ENCODE assay signal across 8 cellular contexts in the genomic region with DNA sequence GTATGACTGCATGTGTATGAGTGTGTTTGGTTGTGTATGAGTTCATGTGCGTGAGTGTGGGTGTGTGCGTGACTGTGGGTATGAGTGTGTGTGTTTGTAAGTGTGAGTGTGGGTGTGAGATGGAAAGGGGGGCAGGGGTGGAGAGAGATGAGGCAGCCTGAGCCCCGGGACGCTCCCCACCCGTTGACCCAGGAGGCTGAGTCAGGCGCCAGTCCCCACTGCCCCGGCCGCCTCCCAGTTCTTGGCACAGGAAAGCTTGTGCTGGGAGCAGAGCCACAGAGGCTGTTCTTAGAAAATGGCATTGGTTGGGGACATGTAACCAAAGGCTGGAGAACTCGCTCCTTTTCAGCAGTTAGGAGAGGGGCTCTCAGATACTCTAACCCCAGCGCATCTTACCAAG. TPM values are rescaled to one million over a fixed set of nuclear protein-coding genes. Genes with fewer than 3 reads are reported as not detected.
A peak's percentile ranks its signal among the peaks of the same experiment; 100 is the strongest.
DNase-seq lines count a peak whose midpoint lies in the region; ATAC-seq, FAIRE-seq and TF ChIP-seq lines count a peak whose summit lies in the region.
"Had no signal": no experiment of that assay in that cellular context is flagged by ENCODE, and none has a peak within 500 bp of the region (broad histone marks: within the 10 kb centered on the region; RNA-seq: fewer than 3 reads in every experiment).

No MANE protein-coding gene starts in this region.

- DNase-seq in GM03348 (ENCODE audit: low spot score) (peak; percentile 77), RPMI7951 (ENCODE audit: low read depth) (peak; percentile 39), foreskin fibroblast (peak; percentile 44 to 79), posterior cingulate gyrus (peak in 9 of 10 donors; percentile 20 to 88 (median 53)), GM13976 (ENCODE audit: low spot score) (no peak), left colon (no peak), D721Med (ENCODE audit: insufficient read length, low spot score) (no peak)
- DNase-seq: NCI-H187 had no signal

- intact Hi-C loops in posterior cingulate gyrus (cut with DNase I), result no loop called here
- intact Hi-C loops in left colon (cut with DNase I, micrococcal nuclease), result loop anchor here in 1 of 2 donors (2.0 kb wide), 1 partner anchor 37 kb away; no protein-coding TSS in a partner anchor

- H3K4me3 ChIP-seq in foreskin fibroblast (ENCODE audit: low read depth in 1 of 2, low read length in 2 of 2), result no peak overlapping the region

- no peak for ATAC-seq in left colon

- no peak for FAIRE-seq in D721Med (lab: Jason Lieb, UNC)

- in situ Hi-C loops in GM13976 (cut with MboI; ENCODE audit: low sequenced_read_pairs, unreplicated experiment), result no loop called here

- TF ChIP-seq CTCF in foreskin fibroblast (IDR thresholded peaks at IDR 0.05; ENCODE audit: low read depth, low read length) (no peak), GM13976 (IDR thresholded peaks at IDR 0.05; ENCODE audit: borderline replicate concordance, control extremely low read depth, extremely low read depth, insufficient read depth, missing control alignments) (no peak), D721Med (IDR thresholded peaks at IDR 0.05; ENCODE audit: insufficient read depth, missing control alignments) (no peak)

RNA-seq across cellular contexts. Expression of gene NUB1, which starts 27.8 kb away (rescaled TPM):
- 53.2 and 54.4 TPM in 2 replicates for total RNA-seq in RPMI7951 (2014; rRNA removed; shearing (Covaris generic))
- 10 to 100 TPM; 50.7 to 53.3 TPM for total RNA-seq in left colon

Comparison
In these comparisons a context has a peak if more than half of its experiments do, and no peak if none do; other contexts are left out.
1. DNase-seq: peak in GM03348 (single experiment), RPMI7951 (single experiment), foreskin fibroblast (2 of 2) and posterior cingulate gyrus (9 of 10); none in GM13976 (single experiment), left colon (0 of 2) and D721Med (single experiment).